Comparison of ENCODE assay signal across 11 cellular contexts in genomic region chr11:22626573-22627239, GRCh38. TPM values are rescaled to one million over a fixed set of nuclear protein-coding genes. Genes with fewer than 3 reads are reported as not detected.
A peak's percentile ranks its signal among the peaks of the same experiment; 100 is the strongest.
DNase-seq lines count a peak whose midpoint lies in the region; ATAC-seq, FAIRE-seq and TF ChIP-seq lines count a peak whose summit lies in the region.
"Had no signal": no experiment of that assay in that cellular context is flagged by ENCODE, and none has a peak within 500 bp of the region (broad histone marks: within the 10 kb centered on the region; RNA-seq: fewer than 3 reads in every experiment).

No MANE protein-coding gene starts in this region.

- ATAC-seq in body of pancreas: no peak

- no peak overlapping the region for H2BK20ac ChIP-seq in H9 (ENCODE audit: low read depth, low read length, poor library complexity, severe bottlenecking)

- no peaks in the 10 kb centered on the region for H3K79me2 ChIP-seq in H9 (ENCODE audit: insufficient read depth, low read length)

- no peaks in the 10 kb centered on the region for H4K20me1 ChIP-seq in H9 (ENCODE audit: control insufficient read depth, insufficient read depth, insufficient read length)

- H3K18ac ChIP-seq in H9 (ENCODE audit: insufficient read length, low read depth, low read length): no peak overlapping the region

- peaks cover 0 to 3% (median 0%) of the 10 kb centered on the region in 3 experiments; a peak in 1 of 7 replicates for H3K36me3 Mint-ChIP-seq in H9 (ENCODE audit: insufficient read depth in 1 of 3, low read depth in 3 of 3)
- H3K36me3 Mint-ChIP-seq in activated naive CD8-positive, alpha-beta T cell treated with anti-CD3 and anti-CD28 coated beads for 36 hours: peaks cover 22% of the 10 kb centered on the region

- H2BK12ac ChIP-seq in H9 (ENCODE audit: insufficient read length, low read depth, low read length): no peak overlapping the region

- intact Hi-C loops in body of pancreas (cut with DNase I): no loop called here

- H3K27ac ChIP-seq in H9 (ENCODE audit: insufficient read length, low read depth, low read length) (no peak overlapping the region), body of pancreas (peak overlapping the region in 2 of 4 donors; percentile 94 to 97)

- H3K14ac ChIP-seq in H9 (ENCODE audit: insufficient read depth, low read length): no peak overlapping the region

- H3K9me3 Mint-ChIP-seq in H9: no peaks in the 10 kb centered on the region; a peak in 1 of 5 replicates
- peaks cover 3% of the 10 kb centered on the region for H3K9me3 Mint-ChIP-seq in activated naive CD8-positive, alpha-beta T cell treated with anti-CD3 and anti-CD28 coated beads for 36 hours

- no peak for FAIRE-seq in GM12892 (lab: Jason Lieb, UNC)

- H3K36me3 ChIP-seq in mucosa of stomach (ENCODE audit: control insufficient read depth, insufficient read depth, low read length) (no peaks in the 10 kb centered on the region), body of pancreas (replicated peaks in 1 of 2; ENCODE audit: insufficient read depth in 1 of 2, low read depth in 2 of 2) (no peaks in the 10 kb centered on the region)

- no peak overlapping the region for H2BK120ac ChIP-seq in H9 (ENCODE audit: low read depth, low read length, poor library complexity, severe bottlenecking)

- DNase-seq in AML-193 (lab: John Stamatoyannopoulos, UW) (peak; percentile 10 to 33), H9 (no peak), body of pancreas (no peak), NCI-H226 (no peak), NCI-H1048 (lab: John Stamatoyannopoulos, UW) (no peak), GM12892 (ENCODE audit: insufficient read length) (no peak)
- DNase-seq in activated naive CD8-positive, alpha-beta T cell treated with anti-CD3 and anti-CD28 coated beads for 36 hours: no peak
- DNase-seq: GDM1; NK-92 treated with Interleukin-12 subunit alpha and Interleukin-12 subunit beta, amount 100 ng/mL, for 24 hours; right cardiac atrium had no signal

- peak overlapping the region in 1 of 2 experiments; percentile 94; a peak in 3 of 5 replicates for H3K4me3 Mint-ChIP-seq in H9
- H3K4me3 Mint-ChIP-seq in activated naive CD8-positive, alpha-beta T cell treated with anti-CD3 and anti-CD28 coated beads for 36 hours: peak overlapping the region; percentile 96

- H4K8ac ChIP-seq in H9 (replicated peaks; ENCODE audit: insufficient read length, low read depth, low read length): no peak overlapping the region

- H4K5ac ChIP-seq in H9 (ENCODE audit: insufficient read length, low read depth, low read length): no peak overlapping the region

- no peak overlapping the region for H2BK5ac ChIP-seq in H9 (ENCODE audit: insufficient read length, low read length)

- H3T11ph ChIP-seq in H9 (ENCODE audit: low read length): no peak overlapping the region

- no peak overlapping the region for H2AK5ac ChIP-seq in H9 (ENCODE audit: insufficient read length, low read length)

- H4K91ac ChIP-seq in H9 (ENCODE audit: insufficient read length, low read depth, low read length): no peak overlapping the region

- H3K4me3 ChIP-seq in mucosa of stomach (ENCODE audit: low read length): no peak overlapping the region
- H3K4me3 ChIP-seq in body of pancreas: peak overlapping the region in 1 of 2 donors; percentile 68

- no peaks in the 10 kb centered on the region for H3K4me1 ChIP-seq in H9 (ENCODE audit: insufficient read depth, low read length)
- peaks cover 13% of the 10 kb centered on the region for H3K4me1 ChIP-seq in mucosa of stomach (ENCODE audit: control insufficient read depth, insufficient read depth, low read length)
- peaks cover 26% of the 10 kb centered on the region for H3K4me1 ChIP-seq in body of pancreas

- peaks cover 14 to 16% of the 10 kb centered on the region in 2 experiments for H3K4me1 Mint-ChIP-seq in H9
- H3K4me1 Mint-ChIP-seq in activated naive CD8-positive, alpha-beta T cell treated with anti-CD3 and anti-CD28 coated beads for 36 hours: peaks cover 28% of the 10 kb centered on the region

- WGBS in H9 (ENCODE audit: extremely low coverage, insufficient read length, low lambda C conversion rate): no CpG with 5 or more reads among the region's 14 CpGs
- 87% methylated on average over 14 of the region's 14 CpGs for WGBS in body of pancreas, 2 donors

- no peak overlapping the region for H3K4ac ChIP-seq in H9 (ENCODE audit: low read depth, low read length)

- H2AFZ ChIP-seq in H9 (ENCODE audit: low read length): no peak overlapping the region

- TF ChIP-seq CTCF in H9 (conservative IDR thresholded peaks at IDR 0.05) (no peak), body of pancreas (IDR thresholded peaks at IDR 0.05) (no peak)

- H3K9me3 ChIP-seq in H9 (ENCODE audit: control insufficient read depth, low read depth, low read length) (no peaks in the 10 kb centered on the region), mucosa of stomach (ENCODE audit: control insufficient read depth, low read length) (no peaks in the 10 kb centered on the region), body of pancreas (no peaks in the 10 kb centered on the region)

- peak overlapping the region; percentile 71 for H3K4me2 ChIP-seq in H9 (ENCODE audit: insufficient read depth, insufficient read length, low read length)

- H3K9ac ChIP-seq in H9 (ENCODE audit: extremely low read depth, insufficient read length, low read length): no peak overlapping the region
- peak overlapping the region; percentile 88 for H3K9ac ChIP-seq in mucosa of stomach (ENCODE audit: low read length)

- H3K27me3 ChIP-seq in H9 (ENCODE audit: insufficient read depth, low read length): no peaks in the 10 kb centered on the region
- H3K27me3 ChIP-seq in mucosa of stomach (ENCODE audit: control insufficient read depth, insufficient read depth, low read length): no peaks in the 10 kb centered on the region
- no peaks in the 10 kb centered on the region for H3K27me3 ChIP-seq in body of pancreas

- no peak overlapping the region for H3K27ac Mint-ChIP-seq in H9
- H3K27ac Mint-ChIP-seq in activated naive CD8-positive, alpha-beta T cell treated with anti-CD3 and anti-CD28 coated beads for 36 hours: peak overlapping the region; percentile 99

- H3K27me3 Mint-ChIP-seq in H9 (ENCODE audit: low read depth): no peaks in the 10 kb centered on the region
- no peaks in the 10 kb centered on the region for H3K27me3 Mint-ChIP-seq in activated naive CD8-positive, alpha-beta T cell treated with anti-CD3 and anti-CD28 coated beads for 36 hours

- H3K23ac ChIP-seq in H9 (ENCODE audit: insufficient read length, low read depth, low read length): no peak overlapping the region

- H3K79me1 ChIP-seq in H9 (ENCODE audit: insufficient read depth, low read depth, low read length, poor library complexity, severe bottlenecking): no peaks in the 10 kb centered on the region

- H3K56ac ChIP-seq in H9 (ENCODE audit: insufficient read length, low read depth, low read length): no peak overlapping the region

- H2BK15ac ChIP-seq in H9 (ENCODE audit: low read depth, low read length): no peak overlapping the region

- H3K23me2 ChIP-seq in H9 (ENCODE audit: insufficient read length, low read depth, low read length, poor library complexity, severe bottlenecking): peaks cover 9% of the 10 kb centered on the region

- TF ChIP-seq POLR2A in body of pancreas (IDR thresholded peaks at IDR 0.05): no peak
- TF ChIP-seq POLR2A in GM12892 (IDR thresholded peaks at IDR 0.05; ENCODE audit: low read depth, low read length): no peak

RNA-seq across cellular contexts. Expression of gene FANCF, which starts 1.1 kb away (rescaled TPM):
- total RNA-seq in H9 (2021) (15.3 and 17.8 TPM in 2 replicates), body of pancreas (10 to 100 TPM in 1 of 2 donors, 1 to 10 TPM in 1; 9.6 to 10.9 TPM)
- 10 to 100 TPM; 14.0 to 15.8 TPM for total RNA-seq in activated naive CD8-positive, alpha-beta T cell treated with anti-CD3 and anti-CD28 coated beads for 36 hours
- 7.1 TPM for polyA plus RNA-seq in GM12892 (2012; ENCODE audit: missing spikeins)

RNA-seq across cellular contexts. Expression of gene GAS2, which starts 39.7 kb away (rescaled TPM):
- total RNA-seq in H9 (2021): 1.7 and 1.8 TPM in 2 replicates
- total RNA-seq in activated naive CD8-positive, alpha-beta T cell treated with anti-CD3 and anti-CD28 coated beads for 36 hours: 1 to 10 TPM; 1.9 to 2.4 TPM
- 10 to 100 TPM; 13.2 to 24.6 TPM for total RNA-seq in body of pancreas
- polyA plus RNA-seq in GM12892 (2012; ENCODE audit: missing spikeins): 0.30 TPM

Comparison
In these comparisons a context has a peak if more than half of its experiments do, and no peak if none do; other contexts are left out.
1. DNase-seq: peak in AML-193 (2 of 2); none in H9 (single experiment), activated naive CD8-positive, alpha-beta T cell treated with anti-CD3 and anti-CD28 coated beads for 36 hours (single experiment), body of pancreas (0 of 4), NCI-H226 (single experiment), NCI-H1048 (single experiment) and GM12892 (single experiment).